16 cellular contexts compared by ENCODE assay signal in the genomic region with DNA sequence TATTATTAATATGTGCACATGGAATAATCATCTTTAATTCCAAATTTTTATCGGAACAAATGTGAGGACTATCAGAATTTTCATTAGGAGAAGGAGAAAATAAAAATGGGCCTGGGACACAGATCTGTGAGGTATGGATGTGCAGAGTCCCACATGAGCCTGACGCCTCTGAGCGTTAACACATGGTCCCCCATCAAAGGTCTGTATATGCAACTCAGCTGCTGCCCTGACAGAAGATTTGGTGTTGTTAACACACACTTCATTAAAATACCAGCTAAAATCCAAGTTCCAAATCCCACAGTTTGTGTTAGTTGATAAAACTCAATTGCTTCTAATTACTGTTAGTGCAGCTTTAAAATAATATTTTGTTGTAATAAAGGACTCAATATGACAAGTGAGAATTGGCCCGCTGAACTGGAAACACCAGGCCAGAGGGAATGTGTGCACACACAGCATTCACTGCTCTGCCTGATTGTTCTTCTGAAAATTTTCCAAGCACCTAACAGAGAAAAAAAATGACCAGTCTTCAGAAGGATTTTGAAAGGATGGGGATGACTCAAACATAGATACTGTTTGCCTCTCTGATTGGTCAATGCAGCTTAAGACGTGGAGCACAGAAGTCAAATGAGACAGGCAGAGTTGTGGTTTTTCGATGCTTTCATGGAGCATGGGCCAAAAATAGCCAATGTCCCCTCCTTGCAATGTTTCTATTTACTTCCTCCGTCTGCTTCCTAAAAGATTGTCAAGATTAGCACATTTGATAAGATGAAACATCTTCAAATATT.
"Had no signal": no experiment of that assay in that cellular context is flagged by ENCODE, and none has a peak within 500 bp of the region (broad histone marks: within the 10 kb centered on the region; RNA-seq: fewer than 3 reads in every experiment).

No MANE protein-coding gene starts in this region.

- H3K36me3 Mint-ChIP-seq: memory B cell; naive thymus-derived CD8-positive, alpha-beta T cell had no signal

- H3K27me3 Mint-ChIP-seq: memory B cell had no signal

- H3K4me1 ChIP-seq: tibial nerve had no signal

- DNase-seq: aorta; dorsolateral prefrontal cortex; endodermal cell; islet precursor cell; mucosa of descending colon; naive thymus-derived CD8-positive, alpha-beta T cell; posterior cingulate gyrus; right cardiac atrium; small intestine; stimulated activated CD4-positive, alpha-beta T cell treated with anti-CD3 and anti-CD28 coated beads, Interleukin-4, amount 100 ng/mL, for 24 hours; stimulated activated naive CD4-positive, alpha-beta T cell had no signal

- H3K27me3 ChIP-seq: tibial nerve had no signal

- H3K9me3 Mint-ChIP-seq: activated T-helper 1 cell treated with anti-CD3 and anti-CD28 coated beads, Interleukin-12 subunit alpha, Interleukin-12 subunit beta, Interleukin-2, Interleukin-4 antibody, amounts not matched to agents 30 ng/mL and 10 ng/mL and 1 ng/mL, durations not matched to agents 14 hours and 24 hours and 36 hours; endodermal cell had no signal

- H3K4me3 ChIP-seq: dorsolateral prefrontal cortex, mucosa of descending colon, tibial nerve had no signal

- H3K9me3 ChIP-seq: mucosa of descending colon had no signal

- H3K27ac ChIP-seq: dorsolateral prefrontal cortex, tibial nerve had no signal

- ATAC-seq: activated CD4-positive, CD25-positive, alpha-beta regulatory T cell treated with anti-CD3 and anti-CD28 coated beads, Interleukin-2, amount 50 U/mL, for 24 hours; left lobe of liver; mucosa of descending colon; naive thymus-derived CD8-positive, alpha-beta T cell; right cardiac atrium had no signal

- H3K4me1 Mint-ChIP-seq: endodermal cell; memory B cell; naive thymus-derived CD8-positive, alpha-beta T cell had no signal

- H3K27ac Mint-ChIP-seq: activated T-helper 1 cell treated with anti-CD3 and anti-CD28 coated beads, Interleukin-12 subunit alpha, Interleukin-12 subunit beta, Interleukin-2, Interleukin-4 antibody, amounts not matched to agents 30 ng/mL and 10 ng/mL and 1 ng/mL, durations not matched to agents 14 hours and 24 hours and 36 hours; endodermal cell; memory B cell; naive thymus-derived CD8-positive, alpha-beta T cell had no signal

- H3K36me3 ChIP-seq: tibial nerve had no signal

- H3K4me3 Mint-ChIP-seq: activated T-helper 1 cell treated with anti-CD3 and anti-CD28 coated beads, Interleukin-12 subunit alpha, Interleukin-12 subunit beta, Interleukin-2, Interleukin-4 antibody, amounts not matched to agents 30 ng/mL and 10 ng/mL and 1 ng/mL, durations not matched to agents 14 hours and 24 hours and 36 hours; endodermal cell; memory B cell; naive thymus-derived CD8-positive, alpha-beta T cell had no signal
